ENCODE assay signal across 32 cellular contexts in genomic region chr12:105301696-105302095, GRCh38.
"Had no signal": no experiment of that assay in that cellular context is flagged by ENCODE, and none has a peak within 500 bp of the region (broad histone marks: within the 10 kb centered on the region; RNA-seq: fewer than 3 reads in every experiment).

No MANE protein-coding gene starts in this region.

- H3K36me3 ChIP-seq: ascending aorta, brain microvascular endothelial cell, cardiac muscle cell, WERI-Rb-1 had no signal

- H3K27ac ChIP-seq: ascending aorta, body of pancreas, brain microvascular endothelial cell, cardiac muscle cell, WERI-Rb-1 had no signal

- DNase-seq: activated CD4-positive, alpha-beta memory T cell treated with anti-CD3 and anti-CD28 coated beads, Interleukin-2, amount 10 ng/mL, durations not matched to agents 7 days and 5 days; activated CD4-positive, alpha-beta T cell treated with anti-CD3 and anti-CD28 coated beads for 1 hour; activated CD4-positive, alpha-beta T cell treated with anti-CD3 and anti-CD28 coated beads for 36 hours; activated CD4-positive, alpha-beta T cell treated with anti-CD3 and anti-CD28 coated beads for 48 hours; activated CD4-positive, alpha-beta T cell treated with anti-CD3 and anti-CD28 coated beads, Interleukin-2, amount 10 ng/mL, durations not matched to agents 7 days and 5 days; activated CD4-positive, alpha-beta T cell treated with anti-CD3 and anti-CD28 coated beads, Interleukin-2, amount 50 U/mL, for 48 hours; activated CD4-positive, CD25-positive, alpha-beta regulatory T cell; activated CD8-positive, alpha-beta memory T cell treated with anti-CD3 and anti-CD28 coated beads for 24 hours; activated CD8-positive, alpha-beta memory T cell treated with anti-CD3 and anti-CD28 coated beads, Interleukin-2, amount 10 ng/mL, durations not matched to agents 7 days and 5 days; activated CD8-positive, alpha-beta memory T cell treated with anti-CD3 and anti-CD28 coated beads, Interleukin-2, amount 50 U/mL, for 48 hours; activated CD8-positive, alpha-beta T cell treated with anti-CD3 and anti-CD28 coated beads, Interleukin-2, amount 10 ng/mL, durations not matched to agents 7 days and 5 days; activated effector memory CD4-positive, alpha-beta T cell treated with Interleukin-2 at 50 U/mL for 16 hours; activated gamma-delta T cell; activated naive CD4-positive, alpha-beta T cell treated with anti-CD3 and anti-CD28 coated beads, Interleukin-2, amount 10 ng/mL, durations not matched to agents 7 days and 5 days; activated naive CD4-positive, alpha-beta T cell treated with Interleukin-2 at 50 U/mL for 16 hours; activated naive CD8-positive, alpha-beta T cell treated with anti-CD3 and anti-CD28 coated beads, Interleukin-2, amount 10 ng/mL, durations not matched to agents 7 days and 5 days; activated naive CD8-positive, alpha-beta T cell treated with anti-CD3 and anti-CD28 coated beads, Interleukin-2, amount 50 U/mL, for 24 hours; activated T-cell treated with anti-CD3 and anti-CD28 coated beads, Interleukin-2, amount 50 U/mL, for 24 hours; activated T-cell treated with anti-CD3 and anti-CD28 coated beads, Interleukin-2, amount 50 U/mL, for 48 hours; amygdala; anterior cingulate cortex; brain microvascular endothelial cell; caudate nucleus; SW 1271; T-helper 1 cell; T-helper 2 cell; T-helper 9 cell; WERI-Rb-1 had no signal

- H3K4me3 ChIP-seq: ascending aorta, body of pancreas, cardiac muscle cell had no signal

- ATAC-seq: activated CD4-positive, alpha-beta T cell treated with anti-CD3 and anti-CD28 coated beads for 36 hours; activated CD4-positive, CD25-positive, alpha-beta regulatory T cell treated with anti-CD3 and anti-CD28 coated beads, Interleukin-2, amount 50 U/mL, for 24 hours; activated CD8-positive, alpha-beta memory T cell treated with anti-CD3 and anti-CD28 coated beads, Interleukin-2, amount 10 ng/mL, durations not matched to agents 7 days and 5 days; activated CD8-positive, alpha-beta T cell treated with anti-CD3 and anti-CD28 coated beads, Interleukin-2, amount 10 ng/mL, durations not matched to agents 7 days and 5 days; activated naive CD8-positive, alpha-beta T cell treated with anti-CD3 and anti-CD28 coated beads, Interleukin-2, amount 50 U/mL, for 24 hours; body of pancreas had no signal

- H3K9me3 ChIP-seq: body of pancreas had no signal

- H3K27me3 ChIP-seq: ascending aorta, body of pancreas, brain microvascular endothelial cell, cardiac muscle cell had no signal

- H3K4me1 ChIP-seq: body of pancreas had no signal
